29 cellular contexts compared by ENCODE assay signal in the genomic region with DNA sequence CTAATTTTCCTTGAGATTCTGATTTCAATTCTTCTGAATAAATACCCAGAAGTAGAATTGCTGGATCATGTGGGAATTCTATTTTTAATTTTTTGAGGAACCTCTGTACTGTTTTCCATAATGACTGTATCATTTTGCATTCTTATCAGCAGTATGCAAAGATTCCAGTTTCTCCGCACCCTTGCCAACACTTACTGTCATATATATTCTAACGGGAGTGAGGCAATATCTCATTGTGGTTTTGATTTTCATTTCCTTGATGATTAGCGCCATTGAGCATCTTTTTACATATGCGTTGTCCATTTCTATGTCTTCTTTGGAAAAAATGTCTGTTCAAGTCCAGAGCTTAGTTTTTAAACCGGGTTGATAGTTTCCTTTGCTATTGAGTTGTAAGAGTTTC. TPM values are rescaled to one million over a fixed set of nuclear protein-coding genes. Genes with fewer than 3 reads are reported as not detected.
"Had no signal": no experiment of that assay in that cellular context is flagged by ENCODE, and none has a peak within 500 bp of the region (broad histone marks: within the 10 kb centered on the region; RNA-seq: fewer than 3 reads in every experiment).

No MANE protein-coding gene starts in this region.

- H3K36me3 ChIP-seq: adrenal gland, cardiac muscle cell, colonic mucosa, gastrocnemius medialis, heart left ventricle had no signal

- ATAC-seq: activated CD4-positive, alpha-beta T cell treated with anti-CD3 and anti-CD28 coated beads for 36 hours; activated CD8-positive, alpha-beta memory T cell treated with anti-CD3 and anti-CD28 coated beads, Interleukin-2, amount 10 ng/mL, durations not matched to agents 7 days and 5 days; activated CD8-positive, alpha-beta T cell treated with anti-CD3 and anti-CD28 coated beads, Interleukin-2, amount 10 ng/mL, durations not matched to agents 7 days and 5 days; activated naive CD8-positive, alpha-beta T cell treated with anti-CD3 and anti-CD28 coated beads, Interleukin-2, amount 50 U/mL, for 24 hours; body of pancreas; esophagus mucosa; foreskin keratinocyte; gastrocnemius medialis; heart left ventricle had no signal

- H3K9me3 ChIP-seq: adrenal gland, body of pancreas, colonic mucosa, gastrocnemius medialis, heart left ventricle had no signal

- H3K27me3 ChIP-seq: adrenal gland, body of pancreas, cardiac muscle cell, colonic mucosa, foreskin keratinocyte, gastrocnemius medialis, heart left ventricle had no signal

- H3K4me3 ChIP-seq: adrenal gland, body of pancreas, cardiac muscle cell, colonic mucosa, gastrocnemius medialis, heart left ventricle had no signal

- H3K4me1 ChIP-seq: adrenal gland, body of pancreas, colonic mucosa, foreskin keratinocyte, gastrocnemius medialis, heart left ventricle had no signal

- DNase-seq: activated CD4-positive, alpha-beta memory T cell treated with anti-CD3 and anti-CD28 coated beads for 36 hours; activated CD4-positive, alpha-beta T cell treated with anti-CD3 and anti-CD28 coated beads for 36 hours; activated CD4-positive, alpha-beta T cell treated with anti-CD3 and anti-CD28 coated beads, Interleukin-2, amount 10 ng/mL, durations not matched to agents 24 days and 14 days; activated CD4-positive, CD25-positive, alpha-beta regulatory T cell; activated CD4-positive, CD25-positive, alpha-beta regulatory T cell treated with anti-CD3 and anti-CD28 coated beads, Interleukin-2, amount 50 U/mL, for 72 hours; activated CD8-positive, alpha-beta memory T cell treated with anti-CD3 and anti-CD28 coated beads, Interleukin-2, amount 10 ng/mL, durations not matched to agents 7 days and 5 days; activated CD8-positive, alpha-beta memory T cell treated with anti-CD3 and anti-CD28 coated beads, Interleukin-2, amount 50 U/mL, for 4 hours; activated CD8-positive, alpha-beta T cell treated with anti-CD3 and anti-CD28 coated beads, Interleukin-2, amount 10 ng/mL, durations not matched to agents 7 days and 5 days; activated effector memory CD4-positive, alpha-beta T cell treated with anti-CD3 and anti-CD28 coated beads, Interleukin-2, amount 50 U/mL, for 16 hours; activated naive CD4-positive, alpha-beta T cell treated with anti-CD3 and anti-CD28 coated beads for 36 hours; activated naive CD8-positive, alpha-beta T cell treated with anti-CD3 and anti-CD28 coated beads for 36 hours; activated naive CD8-positive, alpha-beta T cell treated with anti-CD3 and anti-CD28 coated beads, Interleukin-2, amount 50 U/mL, for 24 hours; activated T-cell treated with anti-CD3 and anti-CD28 coated beads, Interleukin-2, amount 50 U/mL, for 1 hour; activated T-cell treated with anti-CD3 and anti-CD28 coated beads, Interleukin-2, amount 50 U/mL, for 48 hours; adrenal gland; body of pancreas; central memory CD4-positive, alpha-beta T cell; cerebellar nuclear complex; colonic mucosa; effector CD8-positive, alpha-beta T cell; endodermal cell; foreskin keratinocyte; gastrocnemius medialis; glutamatergic neuron; heart left ventricle; hypothalamus; T-helper 2 cell had no signal

RNA-seq across cellular contexts. Expression of gene VCAM1, which starts 33.3 kb away (rescaled TPM):
- polyA plus RNA-seq: foreskin keratinocyte had no signal
